ENCODE assay signal across 33 cellular contexts in the genomic region with DNA sequence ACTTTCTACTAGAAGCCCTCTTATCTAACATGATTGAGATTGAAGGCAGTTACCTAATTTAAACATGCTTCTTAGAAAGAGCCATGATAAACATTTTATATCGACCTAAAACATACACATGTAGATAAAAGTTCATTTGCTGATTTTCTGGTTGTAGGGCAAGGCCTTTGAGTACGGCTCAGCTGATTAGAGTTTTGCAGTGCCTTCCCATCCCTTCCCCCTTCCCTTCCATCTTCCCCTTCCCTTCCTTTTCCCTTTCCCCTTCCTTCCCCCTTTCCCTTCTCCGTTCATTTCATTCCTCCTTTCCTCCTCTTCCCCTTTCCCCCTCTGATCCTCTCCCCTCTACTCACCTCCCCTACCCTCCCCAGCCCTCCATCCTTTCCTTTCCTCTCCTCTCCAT. TPM values are rescaled to one million over a fixed set of nuclear protein-coding genes. Genes with fewer than 3 reads are reported as not detected.
"Had no signal": no experiment of that assay in that cellular context is flagged by ENCODE, and none has a peak within 500 bp of the region (broad histone marks: within the 10 kb centered on the region; RNA-seq: fewer than 3 reads in every experiment).

No MANE protein-coding gene starts in this region.

- H3K4me1 ChIP-seq: testis, thyroid gland, transverse colon, upper lobe of right lung, uterus had no signal

- H3K9me3 ChIP-seq: stomach, suprapubic skin, testis, thoracic aorta, thyroid gland, tibial artery, tibial nerve, transverse colon, upper lobe of left lung, upper lobe of right lung, uterus, vagina had no signal

- H3K36me3 Mint-ChIP-seq: stimulated activated memory B cell treated with anti-CD40 and anti-IgM and Interleukin-4, amounts not matched to agents 10 μg/mL and 1 μg/mL and 100 μg/mL, for 72 hours; stimulated activated naive B cell treated with anti-CD40 and anti-IgM and Interleukin-4, amounts not matched to agents 10 μg/mL and 1 μg/mL and 100 μg/mL, for 72 hours; type B pancreatic cell had no signal

- H3K4me1 Mint-ChIP-seq: stimulated activated memory B cell treated with anti-CD40 and anti-IgM and Interleukin-4, amounts not matched to agents 10 μg/mL and 1 μg/mL and 100 μg/mL, for 72 hours had no signal

- H3K4me3 ChIP-seq: stomach, suprapubic skin, testis, thoracic aorta, thyroid gland, tibial artery, tibial nerve, transverse colon, upper lobe of left lung, upper lobe of right lung, uterus, vagina had no signal

- H3K4me3 Mint-ChIP-seq: stimulated activated effector memory CD8-positive, alpha-beta T cell treated with anti-CD3 and anti-CD28 coated beads, Interleukin-12 subunit alpha, Interleukin-12 subunit beta, amount 100 ng/mL, for 72 hours; stimulated activated memory B cell treated with anti-CD40 and anti-IgM and Interleukin-4, amounts not matched to agents 10 μg/mL and 1 μg/mL and 100 μg/mL, for 72 hours; stimulated activated naive B cell treated with anti-CD40 and anti-IgM and Interleukin-4, amounts not matched to agents 10 μg/mL and 1 μg/mL and 100 μg/mL, for 72 hours; stimulated activated naive CD8-positive, alpha-beta T cell treated with anti-CD3 and anti-CD28 coated beads, Interleukin-15, amount 100 ng/mL, for 72 hours; stimulated activated naive CD8-positive, alpha-beta T cell treated with anti-CD3 and anti-CD28 coated beads, Interleukin-15, Interleukin-2, amounts not matched to agents 100 ng/mL and 50 ng/mL, for 24 hours; type B pancreatic cell had no signal

- ATAC-seq: stimulated activated effector memory CD8-positive, alpha-beta T cell treated with anti-CD3 and anti-CD28 coated beads, Interleukin-12 subunit alpha, Interleukin-12 subunit beta, amount 100 ng/mL, for 72 hours; stimulated activated memory B cell treated with anti-CD40 and anti-IgM and Interleukin-4, amounts not matched to agents 10 μg/mL and 1 μg/mL and 100 μg/mL, for 72 hours; stimulated activated naive B cell treated with anti-CD40 and anti-IgM and Interleukin-4, amounts not matched to agents 10 μg/mL and 1 μg/mL and 100 μg/mL, for 72 hours; stimulated activated naive CD8-positive, alpha-beta T cell treated with anti-CD3 and anti-CD28 coated beads, Interleukin-15, amount 100 ng/mL, for 72 hours; stimulated activated naive CD8-positive, alpha-beta T cell treated with anti-CD3 and anti-CD28 coated beads, Interleukin-15, Interleukin-2, amounts not matched to agents 100 U/mL and 50 U/mL, for 24 hours; upper lobe of right lung had no signal

- H3K27ac Mint-ChIP-seq: stimulated activated effector memory CD8-positive, alpha-beta T cell treated with anti-CD3 and anti-CD28 coated beads, Interleukin-12 subunit alpha, Interleukin-12 subunit beta, amount 100 ng/mL, for 72 hours; stimulated activated memory B cell treated with anti-CD40 and anti-IgM and Interleukin-4, amounts not matched to agents 10 μg/mL and 1 μg/mL and 100 μg/mL, for 72 hours; stimulated activated naive B cell treated with anti-CD40 and anti-IgM and Interleukin-4, amounts not matched to agents 10 μg/mL and 1 μg/mL and 100 μg/mL, for 72 hours; stimulated activated naive CD8-positive, alpha-beta T cell treated with anti-CD3 and anti-CD28 coated beads, Interleukin-15, amount 100 ng/mL, for 72 hours; stimulated activated naive CD8-positive, alpha-beta T cell treated with anti-CD3 and anti-CD28 coated beads, Interleukin-15, Interleukin-2, amounts not matched to agents 100 ng/mL and 50 ng/mL, for 24 hours; type B pancreatic cell had no signal

- H3K36me3 ChIP-seq: stomach, suprapubic skin, thoracic aorta, thyroid gland, tibial artery, tibial nerve, transverse colon, upper lobe of left lung, upper lobe of right lung, uterus, vagina had no signal

- H3K27ac ChIP-seq: stomach, suprapubic skin, testis, thoracic aorta, thyroid gland, tibial artery, tibial nerve, transverse colon, upper lobe of left lung, upper lobe of right lung, uterus, vagina had no signal

- H3K27me3 Mint-ChIP-seq: stimulated activated memory B cell treated with anti-CD40 and anti-IgM and Interleukin-4, amounts not matched to agents 10 μg/mL and 1 μg/mL and 100 μg/mL, for 72 hours; stimulated activated naive B cell treated with anti-CD40 and anti-IgM and Interleukin-4, amounts not matched to agents 10 μg/mL and 1 μg/mL and 100 μg/mL, for 72 hours; stimulated activated naive CD8-positive, alpha-beta T cell treated with anti-CD3 and anti-CD28 coated beads, Interleukin-15, amount 100 ng/mL, for 72 hours; stimulated activated naive CD8-positive, alpha-beta T cell treated with anti-CD3 and anti-CD28 coated beads, Interleukin-15, Interleukin-2, amounts not matched to agents 100 ng/mL and 50 ng/mL, for 24 hours; type B pancreatic cell had no signal

- H3K27me3 ChIP-seq: stomach, suprapubic skin, testis, thyroid gland, tibial artery, tibial nerve, transverse colon, upper lobe of left lung, upper lobe of right lung, uterus, vagina had no signal

- DNase-seq: stimulated activated CD4-positive, alpha-beta T cell treated with anti-CD3 and anti-CD28 coated beads, Interleukin-2, amount 100 ng/mL, for 48 hours; stimulated activated CD4-positive, alpha-beta T cell treated with anti-CD3 and anti-CD28 coated beads, Interleukin-4, amount 100 ng/mL, for 1 hour; stimulated activated CD4-positive, alpha-beta T cell treated with anti-CD3 and anti-CD28 coated beads, Interleukin-4, amount 100 ng/mL, for 24 hours; stimulated activated CD4-positive, alpha-beta T cell treated with anti-CD3 and anti-CD28 coated beads, Interleukin-4, amount 100 ng/mL, for 4 hours; stimulated activated CD8-positive, alpha-beta memory T cell treated with anti-CD3 and anti-CD28 coated beads, Interleukin-4, amount 100 ng/mL, for 48 hours; stimulated activated naive B cell treated with anti-CD40 and anti-IgM and Interleukin-4, amounts not matched to agents 10 μg/mL and 1 μg/mL and 100 μg/mL, for 72 hours; stimulated activated naive CD4-positive, alpha-beta T cell; stimulated activated naive CD4-positive, alpha-beta T cell treated with Interleukin-2 at 50 U/mL for 16 hours; stimulated activated naive CD8-positive, alpha-beta T cell treated with anti-CD3 and anti-CD28 coated beads, Interleukin-15, amount 100 ng/mL, for 72 hours; stimulated activated naive CD8-positive, alpha-beta T cell treated with anti-CD3 and anti-CD28 coated beads, Interleukin-15, Interleukin-2, amounts not matched to agents 100 U/mL and 50 U/mL, for 24 hours; stomach; substantia nigra; testis; thyroid gland; tibial artery; transverse colon; trophoblast cell; upper lobe of left lung; upper lobe of right lung; uterus had no signal

- H3K9me3 Mint-ChIP-seq: stimulated activated effector memory CD8-positive, alpha-beta T cell treated with anti-CD3 and anti-CD28 coated beads, Interleukin-12 subunit alpha, Interleukin-12 subunit beta, amount 100 ng/mL, for 72 hours; stimulated activated memory B cell treated with anti-CD40 and anti-IgM and Interleukin-4, amounts not matched to agents 10 μg/mL and 1 μg/mL and 100 μg/mL, for 72 hours; stimulated activated naive B cell treated with anti-CD40 and anti-IgM and Interleukin-4, amounts not matched to agents 10 μg/mL and 1 μg/mL and 100 μg/mL, for 72 hours; stimulated activated naive CD8-positive, alpha-beta T cell treated with anti-CD3 and anti-CD28 coated beads, Interleukin-15, amount 100 ng/mL, for 72 hours; stimulated activated naive CD8-positive, alpha-beta T cell treated with anti-CD3 and anti-CD28 coated beads, Interleukin-15, Interleukin-2, amounts not matched to agents 100 ng/mL and 50 ng/mL, for 24 hours had no signal

- FAIRE-seq: urothelium cell line had no signal

RNA-seq across cellular contexts. Expression of gene LDHC, which starts 4.3 kb away (rescaled TPM):
- total RNA-seq: subcutaneous adipose tissue, suprapubic skin, temporal lobe, thoracic aorta, tibial nerve, transverse colon, upper lobe of left lung, upper lobe of right lung, ureter, urinary bladder, uterus, vagina had no signal
- polyA plus RNA-seq: urinary bladder had no signal

RNA-seq across cellular contexts. Expression of gene LDHAL6A, which starts 39.2 kb away (rescaled TPM):
- total RNA-seq: stomach, subcutaneous adipose tissue, suprapubic skin, thoracic aorta, thyroid gland, tibial nerve, transverse colon, upper lobe of left lung, upper lobe of right lung, ureter, urinary bladder, vagina had no signal
- polyA plus RNA-seq: stomach, urinary bladder had no signal
